In genomic region chr5:89397096-89397495, GRCh38 we compare ENCODE assay signal across 10 cellular contexts.
DNase-seq lines count a peak whose midpoint lies in the region; ATAC-seq and TF ChIP-seq lines count a peak whose summit lies in the region.
"Had no signal": no experiment of that assay in that cellular context is flagged by ENCODE, and none has a peak within 500 bp of the region (broad histone marks: within the 10 kb centered on the region; RNA-seq: fewer than 3 reads in every experiment).

No MANE protein-coding gene starts in this region.

- H3K36me3 Mint-ChIP-seq in activated naive CD4-positive, alpha-beta T cell treated with anti-CD3 and anti-CD28 coated beads, Interleukin-2, amount 10 ng/mL, durations not matched to agents 7 days and 5 days, result no peaks in the 10 kb centered on the region

- no peaks in the 10 kb centered on the region for H3K27me3 Mint-ChIP-seq in activated naive CD4-positive, alpha-beta T cell treated with anti-CD3 and anti-CD28 coated beads, Interleukin-2, amount 10 ng/mL, durations not matched to agents 7 days and 5 days

- no peaks in the 10 kb centered on the region for H3K4me1 ChIP-seq in foreskin keratinocyte

- H3K27ac Mint-ChIP-seq in activated naive CD4-positive, alpha-beta T cell treated with anti-CD3 and anti-CD28 coated beads, Interleukin-2, amount 10 ng/mL, durations not matched to agents 7 days and 5 days, result no peak overlapping the region

- TF ChIP-seq CTCF in GM10266 (IDR thresholded peaks at IDR 0.05; ENCODE audit: control insufficient read depth, insufficient read depth, low read depth, missing control alignments), result no peak
- TF ChIP-seq CTCF in foreskin keratinocyte (conservative IDR thresholded peaks at IDR 0.05), result no peak

- no peaks in the 10 kb centered on the region for H3K27me3 ChIP-seq in foreskin keratinocyte

- H3K4me3 Mint-ChIP-seq in activated naive CD4-positive, alpha-beta T cell treated with anti-CD3 and anti-CD28 coated beads, Interleukin-2, amount 10 ng/mL, durations not matched to agents 7 days and 5 days, result no peak overlapping the region

- no peaks in the 10 kb centered on the region for H3K9me3 Mint-ChIP-seq in activated naive CD4-positive, alpha-beta T cell treated with anti-CD3 and anti-CD28 coated beads, Interleukin-2, amount 10 ng/mL, durations not matched to agents 7 days and 5 days

- CTCF ChIA-PET in activated naive CD4-positive, alpha-beta T cell treated with anti-CD3 and anti-CD28 coated beads, Interleukin-2, amount 10 ng/mL, durations not matched to agents 7 days and 5 days (lab: Charles Lee), result no interaction called here

- DNase-seq in GM10266 (ENCODE audit: extremely low spot score), result peak; percentile 6
- DNase-seq in HT1080 (ENCODE audit: low read depth), result peak; percentile 55
- peak in 1 of 2 donors; percentile 11 for DNase-seq in foreskin keratinocyte
- DNase-seq in activated naive CD4-positive, alpha-beta T cell treated with anti-CD3 and anti-CD28 coated beads, Interleukin-2, amount 10 ng/mL, durations not matched to agents 7 days and 5 days, result no peak
- no peak for DNase-seq in stimulated activated CD4-positive, alpha-beta T cell treated with anti-CD3 and anti-CD28 coated beads, Interleukin-2, amount 100 ng/mL, for 24 hours
- DNase-seq in activated naive CD4-positive, alpha-beta T cell treated with anti-CD3 and anti-CD28 coated beads, Interleukin-2, amount 50 U/mL, for 16 hours, result no peak
- DNase-seq: DND-41, NCI-H146 had no signal

- H3K27ac ChIP-seq in foreskin keratinocyte, result no peak overlapping the region

- H3K4me1 Mint-ChIP-seq in activated naive CD4-positive, alpha-beta T cell treated with anti-CD3 and anti-CD28 coated beads, Interleukin-2, amount 10 ng/mL, durations not matched to agents 7 days and 5 days, result no peaks in the 10 kb centered on the region

- peak; percentile 45 for ATAC-seq in GM21515 (IDR thresholded peaks at IDR 0.05; ENCODE audit: unreplicated experiment)
- ATAC-seq in foreskin keratinocyte, result peak; percentile 61
- no peak for ATAC-seq in esophagus mucosa

Comparison
In these comparisons a context has a peak if more than half of its experiments do, and no peak if none do; other contexts are left out.
1. DNase-seq: peak in GM10266 (single experiment) and HT1080 (single experiment); none in activated naive CD4-positive, alpha-beta T cell treated with anti-CD3 and anti-CD28 coated beads, Interleukin-2, amount 10 ng/mL, durations not matched to agents 7 days and 5 days (single experiment), stimulated activated CD4-positive, alpha-beta T cell treated with anti-CD3 and anti-CD28 coated beads, Interleukin-2, amount 100 ng/mL, for 24 hours (0 of 2) and activated naive CD4-positive, alpha-beta T cell treated with anti-CD3 and anti-CD28 coated beads, Interleukin-2, amount 50 U/mL, for 16 hours (single experiment).